In genomic region chr21:44817914-44818635, GRCh38 we compare ENCODE assay signal across 8 cellular contexts. TPM values are rescaled to one million over a fixed set of nuclear protein-coding genes. Genes with fewer than 3 reads are reported as not detected.
A peak's percentile ranks its signal among the peaks of the same experiment; 100 is the strongest.
DNase-seq lines count a peak whose midpoint lies in the region; ATAC-seq and TF ChIP-seq lines count a peak whose summit lies in the region.

TSS of gene SUMO3 (minus strand) at chr21:44818062. CDS start at chr21:44817968, 94 bp downstream.

- H3K27me3 ChIP-seq in HUES6 (ENCODE audit: control insufficient read depth, insufficient read depth, low read length) (0 out of 2 replicates have a peak, but pooled peaks cover 5% of the 10 kb centered on the region), gastroesophageal sphincter (no peaks in the 10 kb centered on the region), neutrophil (peaks cover 19% of the 10 kb centered on the region)

- H3K9me3 ChIP-seq in HUES6 (ENCODE audit: control insufficient read depth, insufficient read depth, low read depth, low read length) (peaks cover 42% of the 10 kb centered on the region), SK-N-MC (ENCODE audit: low read depth, low read length) (peaks cover 4% of the 10 kb centered on the region; the same call in 1 of the 2 replicates), gastroesophageal sphincter (peaks cover 0 to 44% (median 0%) of the 10 kb centered on the region in 3 donors), neutrophil (no peaks in the 10 kb centered on the region)

- peak; percentile 84 for DNase-seq in DMS53 (lab: John Stamatoyannopoulos, UW)
- no peak for DNase-seq in SK-N-MC (ENCODE audit: low read depth, low spot score)
- DNase-seq in activated naive CD4-positive, alpha-beta T cell treated with Interleukin-2 at 50 U/mL for 16 hours: peak; percentile 84

- ATAC-seq in GM21360 (IDR thresholded peaks at IDR 0.05; ENCODE audit: unreplicated experiment) (peak; percentile 51), gastroesophageal sphincter (peak; percentile 82)

- TF ChIP-seq CTCF in gastroesophageal sphincter (IDR thresholded peaks at IDR 0.05) (peak in 2 of 4 experiments; percentile 11 to 42), neutrophil (IDR thresholded peaks at IDR 0.05) (no peak), subcutaneous adipose tissue (IDR thresholded peaks at IDR 0.05; ENCODE audit: low read depth) (no peak)

- no CpG with 5 or more reads among the region's 108 CpGs for WGBS in gastroesophageal sphincter (ENCODE audit: low coverage in 1 of 2), 2 donors

- peaks cover 27% of the 10 kb centered on the region for H3K4me1 ChIP-seq in HUES6 (ENCODE audit: control insufficient read depth, insufficient read depth, low read length)
- peaks cover 0 to 39% (median 11%) of the 10 kb centered on the region in 3 donors for H3K4me1 ChIP-seq in gastroesophageal sphincter
- peaks cover 6 to 12% of the 10 kb centered on the region in 2 experiments for H3K4me1 ChIP-seq in neutrophil (ENCODE audit: control insufficient read depth in 1 of 2, insufficient read depth in 1 of 2, low read depth in 1 of 2, low read length in 1 of 2)

- TF ChIP-seq EP300 in gastroesophageal sphincter (IDR thresholded peaks at IDR 0.05): no peak

- peak; percentile 97 for TF ChIP-seq POLR2A in gastroesophageal sphincter (IDR thresholded peaks at IDR 0.05)

- H3K4me3 ChIP-seq in HUES6 (ENCODE audit: low read depth, low read length) (peak within 1 kb of the TSS; percentile 94), SK-N-MC (peak within 1 kb of the TSS; percentile 90), gastroesophageal sphincter (peak within 1 kb of the TSS; percentile 84 to 91), neutrophil (ENCODE audit: low read depth in 1 of 2, low read length in 1 of 2) (peak within 1 kb of the TSS; percentile 70 to 72)

- H3K36me3 ChIP-seq in HUES6 (ENCODE audit: control insufficient read depth, insufficient read depth, low read length): peaks cover 9% of the 10 kb centered on the region
- H3K36me3 ChIP-seq in SK-N-MC (ENCODE audit: insufficient read depth, low read length): peaks cover 8% of the 10 kb centered on the region; the same call in 1 of the 2 replicates
- H3K36me3 ChIP-seq in gastroesophageal sphincter: peaks cover 0 to 9% of the 10 kb centered on the region in 2 donors
- H3K36me3 ChIP-seq in neutrophil: peaks cover 10% of the 10 kb centered on the region

- H3K27ac ChIP-seq in HUES6 (ENCODE audit: low read depth, low read length) (peak within 1 kb of the TSS; percentile 68; the same call in 1 of the 2 replicates), SK-N-MC (peak within 1 kb of the TSS; percentile 74; the same call in 1 of the 2 replicates), gastroesophageal sphincter (peak within 1 kb of the TSS; percentile 69 to 95 (median 90)), neutrophil (peak within 1 kb of the TSS; percentile 68)

- H3K9ac ChIP-seq in HUES6 (ENCODE audit: low read length): peak within 1 kb of the TSS; percentile 90
- peak within 1 kb of the TSS; percentile 71 for H3K9ac ChIP-seq in SK-N-MC (ENCODE audit: insufficient read length)

RNA-seq across cellular contexts. Expression of gene SUMO3, which starts in this region (rescaled TPM):
- total RNA-seq in gastroesophageal sphincter (10 to 100 TPM; 41.7 to 56.2 (median 53.7) TPM), subcutaneous adipose tissue (10 to 100 TPM; 41.3 to 77.0 (median 59.4) TPM)
